ENCODE assay signal across 33 cellular contexts in the genomic region with DNA sequence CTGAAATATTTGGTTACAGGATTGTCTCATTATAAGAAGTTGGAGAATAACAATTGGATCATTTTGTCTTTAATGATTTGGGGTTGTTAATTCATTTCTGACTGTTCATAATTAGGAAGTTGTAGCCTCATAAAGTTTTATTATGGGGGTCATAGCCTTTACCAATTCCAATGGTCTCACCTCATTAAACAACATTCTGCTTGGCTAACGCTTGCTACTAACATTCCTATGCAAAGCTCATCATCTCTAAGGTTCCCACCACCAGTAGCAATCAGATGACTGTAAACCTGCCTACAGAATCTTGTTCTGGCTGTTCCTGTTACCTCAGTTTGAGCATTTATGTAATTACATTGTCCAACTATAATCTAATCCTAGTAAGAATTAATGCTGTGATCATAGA.
"Had no signal": no experiment of that assay in that cellular context is flagged by ENCODE, and none has a peak within 500 bp of the region (broad histone marks: within the 10 kb centered on the region; RNA-seq: fewer than 3 reads in every experiment).

No MANE protein-coding gene starts in this region.

- H3K4me1 ChIP-seq: adrenal gland, esophagus muscularis mucosa, foreskin keratinocyte, gastrocnemius medialis had no signal

- H3K9me3 ChIP-seq: adrenal gland, esophagus muscularis mucosa, gastrocnemius medialis had no signal

- H3K27me3 ChIP-seq: adrenal gland, dorsolateral prefrontal cortex, esophagus muscularis mucosa, gastrocnemius medialis had no signal

- H3K36me3 Mint-ChIP-seq: activated CD4-positive, alpha-beta memory T cell treated with anti-CD3 and anti-CD28 coated beads for 36 hours; activated CD8-positive, alpha-beta memory T cell treated with anti-CD3 and anti-CD28 coated beads, Interleukin-2, amount 10 ng/mL, durations not matched to agents 7 days and 5 days; activated naive CD4-positive, alpha-beta T cell treated with anti-CD3 and anti-CD28 coated beads, Interleukin-2, amount 50 U/mL, for 24 hours; activated naive CD8-positive, alpha-beta T cell treated with anti-CD3 and anti-CD28 coated beads for 36 hours; brain had no signal

- H3K4me1 Mint-ChIP-seq: activated CD4-positive, alpha-beta T cell treated with anti-CD3 and anti-CD28 coated beads for 36 hours; activated CD4-positive, alpha-beta T cell treated with anti-CD3 and anti-CD28 coated beads, Interleukin-2, amount 10 ng/mL, durations not matched to agents 24 days and 14 days; activated CD8-positive, alpha-beta memory T cell treated with anti-CD3 and anti-CD28 coated beads, Interleukin-2, amount 10 ng/mL, durations not matched to agents 7 days and 5 days; activated naive CD4-positive, alpha-beta T cell treated with anti-CD3 and anti-CD28 coated beads, Interleukin-2, amount 50 U/mL, for 24 hours; activated naive CD8-positive, alpha-beta T cell treated with anti-CD3 and anti-CD28 coated beads for 36 hours; activated naive CD8-positive, alpha-beta T cell treated with anti-CD3 and anti-CD28 coated beads, Interleukin-2, amount 50 U/mL, for 24 hours; brain; central memory CD8-positive, alpha-beta T cell; endodermal cell had no signal

- H3K9me3 Mint-ChIP-seq: activated CD4-positive, alpha-beta memory T cell treated with anti-CD3 and anti-CD28 coated beads for 36 hours; activated naive CD8-positive, alpha-beta T cell treated with anti-CD3 and anti-CD28 coated beads for 36 hours; activated naive CD8-positive, alpha-beta T cell treated with anti-CD3 and anti-CD28 coated beads, Interleukin-2, amount 50 U/mL, for 24 hours; activated T-helper 1 cell treated with anti-CD3 and anti-CD28 coated beads, Interleukin-12 subunit alpha, Interleukin-12 subunit beta, Interleukin-2, Interleukin-4 antibody, amounts not matched to agents 30 ng/mL and 10 ng/mL and 1 ng/mL, durations not matched to agents 14 hours and 24 hours and 36 hours; activated T-helper 2 cell treated with anti-CD3 and anti-CD28 coated beads, Interferon-gamma antibody, Interleukin-2, Interleukin-4, amounts not matched to agents 10 μg/mL and 5 μg/mL and 100 μg/mL, durations not matched to agents 14 hours and 24 hours and 36 hours; central memory CD8-positive, alpha-beta T cell; endodermal cell had no signal

- H3K27ac Mint-ChIP-seq: activated CD4-positive, alpha-beta memory T cell treated with anti-CD3 and anti-CD28 coated beads for 36 hours; activated CD4-positive, alpha-beta T cell treated with anti-CD3 and anti-CD28 coated beads for 36 hours; activated CD4-positive, alpha-beta T cell treated with anti-CD3 and anti-CD28 coated beads, Interleukin-2, amount 10 ng/mL, durations not matched to agents 24 days and 14 days; activated CD8-positive, alpha-beta memory T cell treated with anti-CD3 and anti-CD28 coated beads, Interleukin-2, amount 10 ng/mL, durations not matched to agents 7 days and 5 days; activated CD8-positive, alpha-beta T cell treated with anti-CD3 and anti-CD28 coated beads, Interleukin-2, amount 10 ng/mL, durations not matched to agents 7 days and 5 days; activated naive CD4-positive, alpha-beta T cell treated with anti-CD3 and anti-CD28 coated beads for 36 hours; activated naive CD4-positive, alpha-beta T cell treated with anti-CD3 and anti-CD28 coated beads, Interleukin-2, amount 50 U/mL, for 24 hours; activated naive CD8-positive, alpha-beta T cell treated with anti-CD3 and anti-CD28 coated beads for 36 hours; activated naive CD8-positive, alpha-beta T cell treated with anti-CD3 and anti-CD28 coated beads, Interleukin-2, amount 50 U/mL, for 24 hours; activated T-helper 1 cell treated with anti-CD3 and anti-CD28 coated beads, Interleukin-12 subunit alpha, Interleukin-12 subunit beta, Interleukin-2, Interleukin-4 antibody, amounts not matched to agents 30 ng/mL and 10 ng/mL and 1 ng/mL, durations not matched to agents 14 hours and 24 hours and 36 hours; activated T-helper 2 cell treated with anti-CD3 and anti-CD28 coated beads, Interferon-gamma antibody, Interleukin-2, Interleukin-4, amounts not matched to agents 10 μg/mL and 5 μg/mL and 100 μg/mL, durations not matched to agents 14 hours and 24 hours and 36 hours; brain; dendritic cell treated with granulocyte-macrophage colony-stimulating factor and Interleukin-4, amounts not matched to agents 40 ng/mL and 50 ng/mL, for 4 days; endodermal cell had no signal

- H3K4me3 ChIP-seq: adrenal gland, coronary artery, dorsolateral prefrontal cortex, esophagus muscularis mucosa, gastrocnemius medialis had no signal

- H3K27ac ChIP-seq: adrenal gland, coronary artery, dorsolateral prefrontal cortex, esophagus muscularis mucosa, foreskin keratinocyte, gastrocnemius medialis had no signal

- H3K36me3 ChIP-seq: adrenal gland, esophagus muscularis mucosa, gastrocnemius medialis had no signal

- ATAC-seq: activated CD4-positive, alpha-beta T cell treated with anti-CD3 and anti-CD28 coated beads for 36 hours; activated CD8-positive, alpha-beta memory T cell treated with anti-CD3 and anti-CD28 coated beads, Interleukin-2, amount 10 ng/mL, durations not matched to agents 7 days and 5 days; activated CD8-positive, alpha-beta T cell treated with anti-CD3 and anti-CD28 coated beads, Interleukin-2, amount 10 ng/mL, durations not matched to agents 7 days and 5 days; activated naive CD8-positive, alpha-beta T cell treated with anti-CD3 and anti-CD28 coated beads, Interleukin-2, amount 50 U/mL, for 24 hours; foreskin keratinocyte; gastrocnemius medialis had no signal

- FAIRE-seq: bronchial epithelial cell had no signal

- H3K4me3 Mint-ChIP-seq: activated CD4-positive, alpha-beta memory T cell treated with anti-CD3 and anti-CD28 coated beads for 36 hours; activated CD4-positive, alpha-beta T cell treated with anti-CD3 and anti-CD28 coated beads for 36 hours; activated CD4-positive, alpha-beta T cell treated with anti-CD3 and anti-CD28 coated beads, Interleukin-2, amount 10 ng/mL, durations not matched to agents 24 days and 14 days; activated CD8-positive, alpha-beta memory T cell treated with anti-CD3 and anti-CD28 coated beads, Interleukin-2, amount 10 ng/mL, durations not matched to agents 7 days and 5 days; activated CD8-positive, alpha-beta T cell treated with anti-CD3 and anti-CD28 coated beads, Interleukin-2, amount 10 ng/mL, durations not matched to agents 7 days and 5 days; activated naive CD4-positive, alpha-beta T cell treated with anti-CD3 and anti-CD28 coated beads for 36 hours; activated naive CD4-positive, alpha-beta T cell treated with anti-CD3 and anti-CD28 coated beads, Interleukin-2, amount 50 U/mL, for 24 hours; activated naive CD8-positive, alpha-beta T cell treated with anti-CD3 and anti-CD28 coated beads for 36 hours; activated naive CD8-positive, alpha-beta T cell treated with anti-CD3 and anti-CD28 coated beads, Interleukin-2, amount 50 U/mL, for 24 hours; activated T-helper 1 cell treated with anti-CD3 and anti-CD28 coated beads, Interleukin-12 subunit alpha, Interleukin-12 subunit beta, Interleukin-2, Interleukin-4 antibody, amounts not matched to agents 30 ng/mL and 10 ng/mL and 1 ng/mL, durations not matched to agents 14 hours and 24 hours and 36 hours; brain; central memory CD8-positive, alpha-beta T cell; dendritic cell treated with granulocyte-macrophage colony-stimulating factor and Interleukin-4, amounts not matched to agents 40 ng/mL and 50 ng/mL, for 4 days; endodermal cell had no signal

- DNase-seq: activated CD4-positive, alpha-beta memory T cell treated with anti-CD3 and anti-CD28 coated beads for 36 hours; activated CD4-positive, alpha-beta T cell treated with anti-CD3 and anti-CD28 coated beads for 36 hours; activated CD4-positive, alpha-beta T cell treated with anti-CD3 and anti-CD28 coated beads, Interleukin-2, amount 10 ng/mL, durations not matched to agents 24 days and 14 days; activated CD4-positive, CD25-positive, alpha-beta regulatory T cell; activated CD4-positive, CD25-positive, alpha-beta regulatory T cell treated with anti-CD3 and anti-CD28 coated beads, Interleukin-2, amount 50 U/mL, for 72 hours; activated CD8-positive, alpha-beta memory T cell treated with anti-CD3 and anti-CD28 coated beads, Interleukin-2, amount 10 ng/mL, durations not matched to agents 7 days and 5 days; activated CD8-positive, alpha-beta memory T cell treated with anti-CD3 and anti-CD28 coated beads, Interleukin-2, amount 50 U/mL, for 4 hours; activated CD8-positive, alpha-beta T cell treated with anti-CD3 and anti-CD28 coated beads, Interleukin-2, amount 10 ng/mL, durations not matched to agents 7 days and 5 days; activated effector memory CD4-positive, alpha-beta T cell treated with anti-CD3 and anti-CD28 coated beads, Interleukin-2, amount 50 U/mL, for 16 hours; activated naive CD4-positive, alpha-beta T cell treated with anti-CD3 and anti-CD28 coated beads for 36 hours; activated naive CD8-positive, alpha-beta T cell treated with anti-CD3 and anti-CD28 coated beads for 36 hours; activated naive CD8-positive, alpha-beta T cell treated with anti-CD3 and anti-CD28 coated beads, Interleukin-2, amount 50 U/mL, for 24 hours; activated T-cell treated with anti-CD3 and anti-CD28 coated beads, Interleukin-2, amount 50 U/mL, for 1 hour; activated T-cell treated with anti-CD3 and anti-CD28 coated beads, Interleukin-2, amount 50 U/mL, for 48 hours; adrenal gland; amygdala; aorta; dorsolateral prefrontal cortex; effector memory CD4-positive, alpha-beta T cell; endodermal cell; erythroblast; foreskin keratinocyte; gastrocnemius medialis; T-helper 2 cell had no signal

- H3K27me3 Mint-ChIP-seq: brain; dendritic cell treated with granulocyte-macrophage colony-stimulating factor and Interleukin-4, amounts not matched to agents 40 ng/mL and 50 ng/mL, for 4 days had no signal
